ENCODE assay signal across 30 cellular contexts in the genomic region with DNA sequence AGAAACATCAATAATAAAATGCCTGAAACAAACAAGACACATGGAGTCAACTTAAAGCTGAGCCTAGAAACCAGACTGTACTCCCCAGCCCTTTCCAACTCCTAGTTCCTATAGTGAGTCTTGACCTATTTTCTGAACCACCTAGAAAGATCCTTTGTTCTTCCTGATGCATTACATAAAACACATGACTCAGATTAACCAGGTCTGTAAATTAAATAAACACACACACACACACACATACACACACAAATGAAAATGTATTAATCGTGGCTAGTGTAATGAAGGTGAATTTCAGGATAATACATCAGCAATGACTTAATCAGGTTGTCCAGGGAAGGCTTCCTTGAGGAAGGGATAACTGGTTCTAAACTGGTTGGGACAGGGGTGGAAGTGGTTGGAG.
A peak's percentile ranks its signal among the peaks of the same experiment; 100 is the strongest.
DNase-seq lines count a peak whose midpoint lies in the region; ATAC-seq, FAIRE-seq and TF ChIP-seq lines count a peak whose summit lies in the region.
"Had no signal": no experiment of that assay in that cellular context is flagged by ENCODE, and none has a peak within 500 bp of the region (broad histone marks: within the 10 kb centered on the region; RNA-seq: fewer than 3 reads in every experiment).

No MANE protein-coding gene starts in this region.

- H3K27ac Mint-ChIP-seq in activated naive CD8-positive, alpha-beta T cell treated with anti-CD3 and anti-CD28 coated beads for 36 hours = no peak overlapping the region
- no peak overlapping the region for H3K27ac Mint-ChIP-seq in endothelial cell (ENCODE audit: unreplicated experiment)
- H3K27ac Mint-ChIP-seq: activated CD4-positive, alpha-beta memory T cell treated with anti-CD3 and anti-CD28 coated beads, Interleukin-2, amount 10 ng/mL, durations not matched to agents 7 days and 5 days; activated naive CD4-positive, alpha-beta T cell treated with anti-CD3 and anti-CD28 coated beads, Interleukin-2, amount 10 ng/mL, durations not matched to agents 7 days and 5 days; activated T-helper 1 cell treated with anti-CD3 and anti-CD28 coated beads, Interleukin-12 subunit alpha, Interleukin-12 subunit beta, Interleukin-2, Interleukin-4 antibody, amounts not matched to agents 30 ng/mL and 10 ng/mL and 1 ng/mL, durations not matched to agents 14 hours and 24 hours and 36 hours; IgD-negative memory B cell; naive thymus-derived CD8-positive, alpha-beta T cell had no signal

- no peak for TF ChIP-seq POLR2A in HCT116 (IDR thresholded peaks at IDR 0.05; ENCODE audit: borderline replicate concordance, extremely low read depth, insufficient read depth, insufficient read length)
- no peak for TF ChIP-seq POLR2A in esophagus muscularis mucosa (IDR thresholded peaks at IDR 0.05; ENCODE audit: low read depth)

- intact Hi-C loops in HCT116 (cut with micrococcal nuclease) = no loop called here
- intact Hi-C loops in PC-9 (cut with micrococcal nuclease; ENCODE audit: unreplicated experiment) = loop anchor here (5.0 kb wide), 1 partner anchor 83 kb away; no protein-coding TSS in a partner anchor
- intact Hi-C loops in esophagus muscularis mucosa (cut with DNase I) = no loop called here
- intact Hi-C loops in lower lobe of right lung (cut with DNase I) = no loop called here

- no peak overlapping the region for H4K91ac ChIP-seq in mesenchymal stem cell (ENCODE audit: low read length)

- H4K8ac ChIP-seq in mesenchymal stem cell (ENCODE audit: low read length) = no peak overlapping the region

- DNase-seq in HCT116 (ENCODE audit: low read depth, low spot score) = peak; percentile 21
- peak in 1 of 2 experiments; percentile 36 for DNase-seq in PC-9
- DNase-seq in bronchial epithelial cell (ENCODE audit: low read depth) = peak; percentile 84
- no peak for DNase-seq in mesenchymal stem cell
- no peak for DNase-seq in activated naive CD8-positive, alpha-beta T cell treated with anti-CD3 and anti-CD28 coated beads for 36 hours
- no peak for DNase-seq in esophagus muscularis mucosa (ENCODE audit: extremely low spot score)
- DNase-seq in lower lobe of right lung = no peak
- DNase-seq in endothelial cell (ENCODE audit: low spot score) = no peak
- DNase-seq: activated CD4-positive, alpha-beta memory T cell treated with anti-CD3 and anti-CD28 coated beads, Interleukin-2, amount 10 ng/mL, durations not matched to agents 7 days and 5 days; activated CD4-positive, alpha-beta T cell treated with anti-CD3 and anti-CD28 coated beads for 1 hour; activated CD8-positive, alpha-beta memory T cell treated with anti-CD3 and anti-CD28 coated beads, Interleukin-2, amount 50 U/mL, for 4 hours; activated naive CD4-positive, alpha-beta T cell treated with anti-CD3 and anti-CD28 coated beads, Interleukin-2, amount 10 ng/mL, durations not matched to agents 7 days and 5 days; COR-L47; DMS79; GDM1; glutamatergic neuron; MG63; naive thymus-derived CD8-positive, alpha-beta T cell; NCI-H1105; NCI-H187 treated with DMSO at 0.1 percent for 48 hours; NCI-H2171; NCI-H510A treated with DMSO at 0.1 percent for 48 hours; OCI-M1; stimulated activated naive CD4-positive, alpha-beta T cell had no signal

- ATAC-seq in HCT116 (no peak), lower lobe of right lung (no peak)
- ATAC-seq: naive thymus-derived CD8-positive, alpha-beta T cell; Right ventricle myocardium inferior had no signal

- no peak for TF ChIP-seq RAD21 in HCT116 (IDR thresholded peaks at IDR 0.05; ENCODE audit: low read depth)

- H3K9me2 ChIP-seq in HCT116 (ENCODE audit: insufficient read depth) (no peaks in the 10 kb centered on the region), PC-9 (ENCODE audit: insufficient read depth) (no peaks in the 10 kb centered on the region; the same call in 1 of the 2 replicates)

- H4K20me1 ChIP-seq in HCT116 (ENCODE audit: insufficient read depth) (no peaks in the 10 kb centered on the region), PC-9 (ENCODE audit: insufficient read depth) (no peaks in the 10 kb centered on the region)
- H4K20me1 ChIP-seq: BLaER1 treated with 17β-estradiol and CSF1 and Interleukin-3, amounts not matched to agents 10 nM and 100 nM had no signal

- no peak overlapping the region for H3K23ac ChIP-seq in mesenchymal stem cell (ENCODE audit: low read length in 2 of 2)

- H3K27me3 ChIP-seq in HCT116 (ENCODE audit: insufficient read depth, low read length) (no peaks in the 10 kb centered on the region), PC-9 (ENCODE audit: insufficient read depth, low read depth) (no peaks in the 10 kb centered on the region), bronchial epithelial cell (ENCODE audit: control insufficient read depth, insufficient read depth, low read length) (no peaks in the 10 kb centered on the region), mesenchymal stem cell (ENCODE audit: control insufficient read depth in 1 of 2, insufficient read depth in 1 of 2, low read length in 2 of 2) (no peaks in the 10 kb centered on the region), esophagus muscularis mucosa (no peaks in the 10 kb centered on the region), lower lobe of right lung (ENCODE audit: low read depth) (no peaks in the 10 kb centered on the region)
- H3K27me3 ChIP-seq: BLaER1 treated with 17β-estradiol and CSF1 and Interleukin-3, amounts not matched to agents 10 nM and 100 nM; MG63; suprapubic skin had no signal

- H3K79me1 ChIP-seq in mesenchymal stem cell (replicated peaks; ENCODE audit: low read length, poor library complexity, severe bottlenecking) = no peaks in the 10 kb centered on the region

- no peak for TF ChIP-seq CTCF in HCT116 (IDR thresholded peaks at IDR 0.05 in 2 of 3, conservative IDR thresholded peaks at IDR 0.05 in 1 of 3; ENCODE audit: borderline replicate concordance in 1 of 3, insufficient read depth in 1 of 3, low read depth in 2 of 3, low read length in 2 of 3)
- TF ChIP-seq CTCF in PC-9 (conservative IDR thresholded peaks at IDR 0.05) = no peak
- TF ChIP-seq CTCF in bronchial epithelial cell (IDR thresholded peaks at IDR 0.05; ENCODE audit: insufficient read depth, low read length, severe bottlenecking) = no peak
- TF ChIP-seq CTCF in esophagus muscularis mucosa (IDR thresholded peaks at IDR 0.05) = no peak
- TF ChIP-seq CTCF in lower lobe of right lung (IDR thresholded peaks at IDR 0.05) = no peak
- TF ChIP-seq CTCF in endothelial cell (IDR thresholded peaks at IDR 0.05; ENCODE audit: unreplicated experiment) = no peak

- H2BK120ac ChIP-seq in mesenchymal stem cell (ENCODE audit: low read depth, low read length) = no peak overlapping the region

- H3K9ac ChIP-seq in HCT116 (ENCODE audit: low read length) = peak overlapping the region; percentile 49
- peak overlapping the region; percentile 87 for H3K9ac ChIP-seq in mesenchymal stem cell (ENCODE audit: low read length)
- H3K9ac ChIP-seq: BLaER1 treated with 17β-estradiol and CSF1 and Interleukin-3, amounts not matched to agents 10 nM and 100 nM had no signal

- H3K27me3 Mint-ChIP-seq in activated naive CD8-positive, alpha-beta T cell treated with anti-CD3 and anti-CD28 coated beads for 36 hours = peaks cover 3% of the 10 kb centered on the region
- no peaks in the 10 kb centered on the region for H3K27me3 Mint-ChIP-seq in endothelial cell (ENCODE audit: unreplicated experiment)

- no peak overlapping the region for H2BK5ac ChIP-seq in mesenchymal stem cell (ENCODE audit: low read depth, low read length, poor library complexity, severe bottlenecking)

- H3K4ac ChIP-seq in mesenchymal stem cell (ENCODE audit: low read depth in 1 of 2, low read length in 2 of 2) = no peak overlapping the region

- peak overlapping the region; percentile 66 for H3K4me2 ChIP-seq in HCT116 (ENCODE audit: low read length)
- peak overlapping the region; percentile 91 for H3K4me2 ChIP-seq in PC-9
- no peak overlapping the region for H3K4me2 ChIP-seq in mesenchymal stem cell (ENCODE audit: low read length, poor library complexity, severe bottlenecking)
- H3K4me2 ChIP-seq: BLaER1 treated with 17β-estradiol and CSF1 and Interleukin-3, amounts not matched to agents 10 nM and 100 nM had no signal

- H3K36me3 Mint-ChIP-seq in activated naive CD8-positive, alpha-beta T cell treated with anti-CD3 and anti-CD28 coated beads for 36 hours = no peaks in the 10 kb centered on the region
- H3K36me3 Mint-ChIP-seq in endothelial cell (ENCODE audit: low read depth, unreplicated experiment) = no peaks in the 10 kb centered on the region
- H3K36me3 Mint-ChIP-seq: activated naive CD4-positive, alpha-beta T cell treated with anti-CD3 and anti-CD28 coated beads, Interleukin-2, amount 10 ng/mL, durations not matched to agents 7 days and 5 days; IgD-negative memory B cell had no signal

- H3K9me3 ChIP-seq in HCT116 (ENCODE audit: control insufficient read depth in 1 of 2, insufficient read depth in 1 of 2, low read depth in 1 of 2, low read length in 2 of 2) = no peaks in the 10 kb centered on the region
- no peaks in the 10 kb centered on the region for H3K9me3 ChIP-seq in PC-9 (ENCODE audit: insufficient read depth, low read depth)
- no peaks in the 10 kb centered on the region for H3K9me3 ChIP-seq in mesenchymal stem cell (ENCODE audit: control insufficient read depth, low read length)
- H3K9me3 ChIP-seq in esophagus muscularis mucosa = no peaks in the 10 kb centered on the region
- H3K9me3 ChIP-seq in lower lobe of right lung = no peaks in the 10 kb centered on the region
- H3K9me3 ChIP-seq: MG63, suprapubic skin had no signal

- H3K27ac ChIP-seq in HCT116 (ENCODE audit: low read depth, low read length) (peak overlapping the region; percentile 80), PC-9 (peak overlapping the region; percentile 91), mesenchymal stem cell (ENCODE audit: low read length, poor library complexity, severe bottlenecking) (no peak overlapping the region), esophagus muscularis mucosa (replicated peaks in 1 of 4) (no peak overlapping the region), lower lobe of right lung (no peak overlapping the region)
- H3K27ac ChIP-seq: BLaER1 treated with 17β-estradiol and CSF1 and Interleukin-3, amounts not matched to agents 10 nM and 100 nM; suprapubic skin had no signal

- WGBS in mesenchymal stem cell = 91% methylated on average over 1 of the region's 1 CpG
- WGBS in esophagus muscularis mucosa = 67% methylated on average over 1 of the region's 1 CpG

- peak overlapping the region in 1 of 2 experiments; percentile 1; a peak in 1 of 4 replicates for H3K4me3 ChIP-seq in HCT116 (replicated peaks in 1 of 2; ENCODE audit: low read depth in 1 of 2, low read length in 2 of 2)
- H3K4me3 ChIP-seq in PC-9 = no peak overlapping the region
- H3K4me3 ChIP-seq in bronchial epithelial cell (ENCODE audit: low read depth, low read length) = no peak overlapping the region
- H3K4me3 ChIP-seq in mesenchymal stem cell (ENCODE audit: insufficient read depth in 1 of 2, low read depth in 1 of 2, low read length in 2 of 2) = peak overlapping the region in 1 of 2 experiments; percentile 70
- no peak overlapping the region for H3K4me3 ChIP-seq in esophagus muscularis mucosa
- no peak overlapping the region for H3K4me3 ChIP-seq in lower lobe of right lung
- H3K4me3 ChIP-seq: BLaER1 treated with 17β-estradiol and CSF1 and Interleukin-3, amounts not matched to agents 10 nM and 100 nM had no signal

- BruUV-seq in HCT116 (replicated peaks; lab: Mats Ljungman, UMichigan) = no TSS peak
- no TSS peak for BruUV-seq in PC-9 (replicated peaks; lab: Mats Ljungman, UMichigan)

- H3K4me1 ChIP-seq in HCT116 (ENCODE audit: control insufficient read depth in 1 of 2, insufficient read depth in 2 of 2, low read length in 2 of 2) (peaks cover 37 to 60% of the 10 kb centered on the region in 2 experiments), PC-9 (replicated peaks; ENCODE audit: insufficient read depth) (peaks cover 56% of the 10 kb centered on the region), mesenchymal stem cell (ENCODE audit: control insufficient read depth, insufficient read depth, low read depth, low read length) (no peaks in the 10 kb centered on the region), esophagus muscularis mucosa (peaks cover 0 to 14% (median 6%) of the 10 kb centered on the region in 4 donors), lower lobe of right lung (peaks cover 11% of the 10 kb centered on the region)
- H3K4me1 ChIP-seq: BLaER1 treated with 17β-estradiol and CSF1 and Interleukin-3, amounts not matched to agents 10 nM and 100 nM had no signal

- no peak overlapping the region for H3K18ac ChIP-seq in mesenchymal stem cell (ENCODE audit: low read depth in 1 of 2, low read length in 2 of 2)

- CTCF ChIA-PET in HCT116 (lab: Charles Lee) = interaction anchor here (0.7 kb wide), 1 partner anchor 59 kb away, joined by 3 read pairs; no protein-coding TSS in a partner anchor
- CTCF ChIA-PET in PC-9 (lab: Charles Lee) = interaction anchor here (0.7 kb wide), 1 partner anchor 142 kb away, joined by 3 read pairs; no protein-coding TSS in a partner anchor

- TF ChIP-seq EP300 in esophagus muscularis mucosa (IDR thresholded peaks at IDR 0.05) = no peak

- H3K79me2 ChIP-seq in HCT116 (ENCODE audit: insufficient read depth, low read length) (no peaks in the 10 kb centered on the region), PC-9 (ENCODE audit: low read depth) (no peaks in the 10 kb centered on the region)

- no peak overlapping the region for H2BK12ac ChIP-seq in mesenchymal stem cell (ENCODE audit: low read length in 2 of 2)

- RAD21 ChIA-PET in HCT116 (lab: Charles Lee; ENCODE audit: low non-redundant PET in 1 of 2, low total read pairs in 2 of 2, uncharacterized antibody in 2 of 2, unreplicated experiment in 2 of 2) = interaction anchor here in 1 of 2 experiments (0.6 kb wide), 1 partner anchor 125 kb away, joined by 3 read pairs; no protein-coding TSS in a partner anchor

- H2AFZ ChIP-seq in HCT116 (ENCODE audit: low read depth, low read length, poor library complexity, severe bottlenecking) (peak overlapping the region; percentile 91), PC-9 (no peak overlapping the region; the same call in 1 of the 2 replicates), mesenchymal stem cell (ENCODE audit: low read depth, low read length) (no peak overlapping the region)

- peaks cover 26% of the 10 kb centered on the region; the same call in 1 of the 2 replicates for H3F3A ChIP-seq in PC-9 (ENCODE audit: insufficient read depth, low read depth)

- peaks cover 6% of the 10 kb centered on the region for H3K4me1 Mint-ChIP-seq in activated naive CD8-positive, alpha-beta T cell treated with anti-CD3 and anti-CD28 coated beads for 36 hours
- H3K4me1 Mint-ChIP-seq in endothelial cell (ENCODE audit: unreplicated experiment) = no peaks in the 10 kb centered on the region
- H3K4me1 Mint-ChIP-seq: activated naive CD4-positive, alpha-beta T cell treated with anti-CD3 and anti-CD28 coated beads, Interleukin-2, amount 10 ng/mL, durations not matched to agents 7 days and 5 days; IgD-negative memory B cell; naive thymus-derived CD8-positive, alpha-beta T cell had no signal

- peaks cover 3% of the 10 kb centered on the region for H3K9me3 Mint-ChIP-seq in activated naive CD8-positive, alpha-beta T cell treated with anti-CD3 and anti-CD28 coated beads for 36 hours
- no peaks in the 10 kb centered on the region for H3K9me3 Mint-ChIP-seq in endothelial cell (ENCODE audit: unreplicated experiment)
- H3K9me3 Mint-ChIP-seq: activated CD4-positive, alpha-beta memory T cell treated with anti-CD3 and anti-CD28 coated beads, Interleukin-2, amount 10 ng/mL, durations not matched to agents 7 days and 5 days; activated T-helper 1 cell treated with anti-CD3 and anti-CD28 coated beads, Interleukin-12 subunit alpha, Interleukin-12 subunit beta, Interleukin-2, Interleukin-4 antibody, amounts not matched to agents 30 ng/mL and 10 ng/mL and 1 ng/mL, durations not matched to agents 14 hours and 24 hours and 36 hours had no signal

- no peak overlapping the region for H3K14ac ChIP-seq in mesenchymal stem cell (ENCODE audit: low read length in 2 of 2)

- no peak for FAIRE-seq in bronchial epithelial cell (lab: Jason Lieb, UNC)
- FAIRE-seq: islet of Langerhans had no signal

- no peaks in the 10 kb centered on the region for H3K36me3 ChIP-seq in HCT116 (ENCODE audit: control insufficient read depth in 1 of 2, insufficient read depth in 2 of 2, low read length in 2 of 2)
- H3K36me3 ChIP-seq in PC-9 (ENCODE audit: low read depth) = no peaks in the 10 kb centered on the region
- H3K36me3 ChIP-seq in bronchial epithelial cell (ENCODE audit: control insufficient read depth, insufficient read depth, low read length) = no peaks in the 10 kb centered on the region
- H3K36me3 ChIP-seq in mesenchymal stem cell (ENCODE audit: control insufficient read depth in 1 of 2, insufficient read depth in 2 of 2, low read depth in 1 of 2, low read length in 2 of 2) = no peaks in the 10 kb centered on the region
- no peaks in the 10 kb centered on the region for H3K36me3 ChIP-seq in esophagus muscularis mucosa
- no peaks in the 10 kb centered on the region for H3K36me3 ChIP-seq in lower lobe of right lung
- H3K36me3 ChIP-seq: BLaER1 treated with 17β-estradiol and CSF1 and Interleukin-3, amounts not matched to agents 10 nM and 100 nM; MG63; suprapubic skin had no signal

- no peak overlapping the region for H3K4me3 Mint-ChIP-seq in activated naive CD8-positive, alpha-beta T cell treated with anti-CD3 and anti-CD28 coated beads for 36 hours
- no peak overlapping the region for H3K4me3 Mint-ChIP-seq in endothelial cell (ENCODE audit: unreplicated experiment)
- H3K4me3 Mint-ChIP-seq: activated CD4-positive, alpha-beta memory T cell treated with anti-CD3 and anti-CD28 coated beads, Interleukin-2, amount 10 ng/mL, durations not matched to agents 7 days and 5 days; activated naive CD4-positive, alpha-beta T cell treated with anti-CD3 and anti-CD28 coated beads, Interleukin-2, amount 10 ng/mL, durations not matched to agents 7 days and 5 days; activated T-helper 1 cell treated with anti-CD3 and anti-CD28 coated beads, Interleukin-12 subunit alpha, Interleukin-12 subunit beta, Interleukin-2, Interleukin-4 antibody, amounts not matched to agents 30 ng/mL and 10 ng/mL and 1 ng/mL, durations not matched to agents 14 hours and 24 hours and 36 hours; IgD-negative memory B cell; naive thymus-derived CD8-positive, alpha-beta T cell had no signal

- POLR2A ChIA-PET in HCT116 (lab: Charles Lee) = no interaction called here
- POLR2A ChIA-PET in PC-9 (lab: Charles Lee; ENCODE audit: unreplicated experiment) = interaction anchor here (0.6 kb wide), 1 partner anchor 274 kb away, joined by 3 read pairs; no protein-coding TSS in a partner anchor

- H2AK5ac ChIP-seq in mesenchymal stem cell (ENCODE audit: low read length, severe bottlenecking) = no peak overlapping the region

- no peak overlapping the region for H2BK15ac ChIP-seq in mesenchymal stem cell (ENCODE audit: low read depth, poor library complexity, severe bottlenecking)

Comparison
In these comparisons a context has a peak if more than half of its experiments do, and no peak if none do; other contexts are left out.
1. DNase-seq: peak in HCT116 (single experiment) and bronchial epithelial cell (single experiment); none in mesenchymal stem cell (single experiment), activated naive CD8-positive, alpha-beta T cell treated with anti-CD3 and anti-CD28 coated beads for 36 hours (single experiment), esophagus muscularis mucosa (single experiment), lower lobe of right lung (single experiment) and endothelial cell (single experiment).
2. H3K27ac ChIP-seq: peak in HCT116 (single experiment) and PC-9 (single experiment); none in mesenchymal stem cell (single experiment), esophagus muscularis mucosa (0 of 4) and lower lobe of right lung (single experiment).